ENCODE assay signal across 7 cellular contexts in genomic region chr9:126705767-126706697, GRCh38.
A peak's percentile ranks its signal among the peaks of the same experiment; 100 is the strongest.
DNase-seq lines count a peak whose midpoint lies in the region; ATAC-seq and TF ChIP-seq lines count a peak whose summit lies in the region.

No MANE protein-coding gene starts in this region.

- peaks cover 14% of the 10 kb centered on the region for H3K4me1 ChIP-seq in effector memory CD4-positive, alpha-beta T cell (ENCODE audit: control insufficient read depth, insufficient read depth, low read length, poor library complexity, severe bottlenecking)
- peaks cover 0 to 14% (median 6%) of the 10 kb centered on the region in 5 donors for H3K4me1 ChIP-seq in subcutaneous abdominal adipose tissue (ENCODE audit: control insufficient read depth in 5 of 5, insufficient read depth in 5 of 5, low read length in 5 of 5)

- H3K4me3 ChIP-seq in effector memory CD4-positive, alpha-beta T cell (ENCODE audit: insufficient read depth, low read depth, low read length, poor library complexity, severe bottlenecking), result peak overlapping the region; percentile 9
- H3K4me3 ChIP-seq in subcutaneous abdominal adipose tissue (ENCODE audit: low read depth in 1 of 5, low read length in 5 of 5), result peak overlapping the region in 3 of 5 donors; percentile 33 to 58 (median 54)

- no peak overlapping the region for H3K4me3 Mint-ChIP-seq in activated CD4-positive, alpha-beta memory T cell treated with anti-CD3 and anti-CD28 coated beads for 36 hours
- H3K4me3 Mint-ChIP-seq in nephron, result no peak overlapping the region

- H3K9ac ChIP-seq in subcutaneous abdominal adipose tissue (ENCODE audit: low read length in 5 of 5), result no peak overlapping the region

- DNase-seq in GM10248 (ENCODE audit: extremely low spot score) (peak; percentile 77), NAMALWA (ENCODE audit: low spot score) (peak; percentile 84)
- DNase-seq in activated CD4-positive, alpha-beta memory T cell treated with anti-CD3 and anti-CD28 coated beads for 36 hours, result peak; percentile 84
- peak; percentile 40 to 61 (median 40) for DNase-seq in effector memory CD4-positive, alpha-beta T cell

- H3K9me3 ChIP-seq in effector memory CD4-positive, alpha-beta T cell (ENCODE audit: control insufficient read depth, low read length), result no peaks in the 10 kb centered on the region
- H3K9me3 ChIP-seq in subcutaneous abdominal adipose tissue (ENCODE audit: control insufficient read depth in 5 of 5, low read length in 5 of 5), result no peaks in the 10 kb centered on the region

- H3K36me3 ChIP-seq in effector memory CD4-positive, alpha-beta T cell (ENCODE audit: control insufficient read depth, insufficient read depth, low read length), result no peaks in the 10 kb centered on the region
- no peaks in the 10 kb centered on the region for H3K36me3 ChIP-seq in subcutaneous abdominal adipose tissue (ENCODE audit: control insufficient read depth in 5 of 5, insufficient read depth in 5 of 5, low read length in 5 of 5)

- peaks cover 28% of the 10 kb centered on the region for H3K27me3 Mint-ChIP-seq in activated CD4-positive, alpha-beta memory T cell treated with anti-CD3 and anti-CD28 coated beads for 36 hours
- H3K27me3 Mint-ChIP-seq in nephron (ENCODE audit: low read depth), result peaks cover 81% of the 10 kb centered on the region

- TF ChIP-seq CTCF in GM10248 (IDR thresholded peaks at IDR 0.05; ENCODE audit: control extremely low read depth, extremely low read depth, low read depth, missing control alignments), result peak; percentile 77
- TF ChIP-seq CTCF in nephron (IDR thresholded peaks at IDR 0.05; ENCODE audit: unreplicated experiment in 3 of 3), result peak; percentile 27 to 40 (median 31)

- intact Hi-C loops in activated CD4-positive, alpha-beta memory T cell treated with anti-CD3 and anti-CD28 coated beads for 36 hours (cut with micrococcal nuclease), result loop anchor here (1.0 to 5.0 kb wide), 2 partner anchors 41 to 75 kb away; no protein-coding TSS in a partner anchor

- no peaks in the 10 kb centered on the region for H3K36me3 Mint-ChIP-seq in activated CD4-positive, alpha-beta memory T cell treated with anti-CD3 and anti-CD28 coated beads for 36 hours
- no peaks in the 10 kb centered on the region for H3K36me3 Mint-ChIP-seq in nephron (ENCODE audit: low read depth)

- H3K27me3 ChIP-seq in effector memory CD4-positive, alpha-beta T cell (replicated peaks; ENCODE audit: control insufficient read depth, insufficient read depth, low read length, poor library complexity, severe bottlenecking), result peaks cover 5% of the 10 kb centered on the region
- peaks cover 18 to 51% (median 46%) of the 10 kb centered on the region in 5 donors for H3K27me3 ChIP-seq in subcutaneous abdominal adipose tissue (ENCODE audit: control insufficient read depth in 5 of 5, insufficient read depth in 4 of 5, low read length in 5 of 5)

- POLR2A ChIA-PET in GM10248 (lab: Yijun Ruan, JAX), result no interaction called here
- POLR2A ChIA-PET in activated CD4-positive, alpha-beta memory T cell treated with anti-CD3 and anti-CD28 coated beads for 36 hours (lab: Charles Lee), result interaction anchor here (0.7 to 1.7 kb wide), 3 partner anchors 17 to 76 kb away, joined by 3 to 12 read pairs (median 3); no protein-coding TSS in a partner anchor

- CTCF ChIA-PET in GM10248 (lab: Yijun Ruan, JAX), result interaction anchor here (0.7 to 17.1 kb wide), 27 partner anchors 9 to 198 kb away, joined by 3 to 499 read pairs (median 9); partner anchors contain the start of gene ZBTB43
- CTCF ChIA-PET in activated CD4-positive, alpha-beta memory T cell treated with anti-CD3 and anti-CD28 coated beads for 36 hours (lab: Charles Lee), result interaction anchor here (0.7 to 8.2 kb wide), 47 partner anchors 8 to 209 kb away, joined by 3 to 447 read pairs (median 6); partner anchors contain the start of genes RALGPS1, ZBTB34 and ZBTB43

- H3K27ac ChIP-seq in effector memory CD4-positive, alpha-beta T cell (ENCODE audit: insufficient read depth, low read length, poor library complexity, severe bottlenecking), result no peak overlapping the region
- no peak overlapping the region for H3K27ac ChIP-seq in subcutaneous abdominal adipose tissue (ENCODE audit: low read depth, low read length)

- no peak overlapping the region for H3K27ac Mint-ChIP-seq in activated CD4-positive, alpha-beta memory T cell treated with anti-CD3 and anti-CD28 coated beads for 36 hours
- no peak overlapping the region for H3K27ac Mint-ChIP-seq in nephron

- no peaks in the 10 kb centered on the region for H3K9me3 Mint-ChIP-seq in activated CD4-positive, alpha-beta memory T cell treated with anti-CD3 and anti-CD28 coated beads for 36 hours
- no peaks in the 10 kb centered on the region for H3K9me3 Mint-ChIP-seq in nephron

- ATAC-seq in HG02938 (IDR thresholded peaks at IDR 0.05; ENCODE audit: unreplicated experiment), result no peak

- peaks cover 18% of the 10 kb centered on the region for H3K4me1 Mint-ChIP-seq in activated CD4-positive, alpha-beta memory T cell treated with anti-CD3 and anti-CD28 coated beads for 36 hours (ENCODE audit: low read depth)
- H3K4me1 Mint-ChIP-seq in nephron, result peaks cover 7% of the 10 kb centered on the region
